30 cellular contexts compared by ENCODE assay signal in genomic region chr1:24344090-24344742, GRCh38. TPM values are rescaled to one million over a fixed set of nuclear protein-coding genes. Genes with fewer than 3 reads are reported as not detected.
DNase-seq lines count a peak whose midpoint lies in the region; ATAC-seq and TF ChIP-seq lines count a peak whose summit lies in the region.
"Had no signal": no experiment of that assay in that cellular context is flagged by ENCODE, and none has a peak within 500 bp of the region (broad histone marks: within the 10 kb centered on the region; RNA-seq: fewer than 3 reads in every experiment).

No MANE protein-coding gene starts in this region.

- no peak overlapping the region for H3K27ac ChIP-seq in heart left ventricle
- H3K27ac ChIP-seq in smooth muscle cell (ENCODE audit: low read depth) = no peak overlapping the region
- no peak overlapping the region for H3K27ac ChIP-seq in Peyer's patch
- H3K27ac ChIP-seq in aorta (ENCODE audit: low read depth in 1 of 2, low read length in 2 of 2) = no peak overlapping the region
- H3K27ac ChIP-seq: left ventricle myocardium inferior, right lobe of liver, upper lobe of right lung had no signal

- peaks cover 6% of the 10 kb centered on the region for H3K27me3 Mint-ChIP-seq in activated T-helper 17 cell treated with anti-CD3 and anti-CD28 coated beads, Interleukin-2, amount 50 U/mL, for 72 hours
- H3K27me3 Mint-ChIP-seq in Caco-2 (ENCODE audit: insufficient read depth, unreplicated experiment) = no peaks in the 10 kb centered on the region

- CTCF ChIA-PET in Caco-2 (lab: Charles Lee) = no interaction called here

- H4K20me1 ChIP-seq in smooth muscle cell (ENCODE audit: low read depth) = no peaks in the 10 kb centered on the region

- H3K36me3 ChIP-seq in heart left ventricle (no peaks in the 10 kb centered on the region), mucosa of descending colon (ENCODE audit: low read depth) (no peaks in the 10 kb centered on the region), smooth muscle cell (ENCODE audit: low read depth) (no peaks in the 10 kb centered on the region), Peyer's patch (no peaks in the 10 kb centered on the region), Caco-2 (ENCODE audit: control insufficient read depth, insufficient read depth, low read length) (no peaks in the 10 kb centered on the region), aorta (ENCODE audit: control insufficient read depth in 1 of 2, insufficient read depth in 2 of 2, low read length in 1 of 2) (no peaks in the 10 kb centered on the region)
- H3K36me3 ChIP-seq: left ventricle myocardium inferior, right lobe of liver, upper lobe of right lung had no signal

- H2AFZ ChIP-seq in smooth muscle cell (ENCODE audit: low read depth) = no peak overlapping the region

- peaks cover 9% of the 10 kb centered on the region for H3F3A ChIP-seq in smooth muscle cell (ENCODE audit: low read depth)

- BruUV-seq in Caco-2 (replicated peaks; lab: Mats Ljungman, UMichigan) = no TSS peak

- DNase-seq in Right ventricle myocardium inferior (ENCODE audit: missing footprints) (peak; percentile 14), heart left ventricle (no peak), mucosa of descending colon (no peak), smooth muscle cell (lab: John Stamatoyannopoulos, UW; ENCODE audit: unreplicated experiment) (no peak), Peyer's patch (no peak), Caco-2 (no peak), aorta (no peak)
- DNase-seq: activated B cell treated with CpG ODN at 0.5 μM for 24 hours; activated CD4-positive, alpha-beta T cell treated with anti-CD3 and anti-CD28 coated beads, Interleukin-2, amount 10 ng/mL, durations not matched to agents 7 days and 5 days; activated T-cell treated with anti-CD3 and anti-CD28 coated beads, Interleukin-2, amount 50 U/mL, for 48 hours; Calu3; central memory CD4-positive, alpha-beta T cell; DND-41; islet precursor cell; Karpas-422; left ventricle myocardium inferior; mesendoderm; NCI-H1436 treated with DMSO at 0.1 percent for 48 hours; NCI-H446 treated with DMSO at 0.1 percent for 48 hours; NCI-H774; right lobe of liver; RPMI8226; stimulated activated CD4-positive, alpha-beta T cell treated with anti-CD3 and anti-CD28 coated beads, Interleukin-4, amount 100 ng/mL, for 24 hours; T-cell; upper lobe of right lung had no signal

- H3K36me3 Mint-ChIP-seq in activated T-helper 17 cell treated with anti-CD3 and anti-CD28 coated beads, Interleukin-2, amount 50 U/mL, for 72 hours (ENCODE audit: low read depth) = no peaks in the 10 kb centered on the region
- H3K36me3 Mint-ChIP-seq in Caco-2 (ENCODE audit: insufficient read depth, unreplicated experiment) = no peaks in the 10 kb centered on the region
- H3K36me3 Mint-ChIP-seq: T-cell had no signal

- no peak for TF ChIP-seq POLR2A in heart left ventricle (IDR thresholded peaks at IDR 0.05)
- TF ChIP-seq POLR2A in Peyer's patch (IDR thresholded peaks at IDR 0.05) = no peak

- no peak overlapping the region for H3K4me3 ChIP-seq in heart left ventricle
- H3K4me3 ChIP-seq in mucosa of descending colon = no peak overlapping the region
- no peak overlapping the region for H3K4me3 ChIP-seq in smooth muscle cell
- no peak overlapping the region for H3K4me3 ChIP-seq in Peyer's patch
- H3K4me3 ChIP-seq in Caco-2 (ENCODE audit: low read depth, low read length) = no peak overlapping the region
- H3K4me3 ChIP-seq in aorta (ENCODE audit: low read length in 2 of 2) = no peak overlapping the region
- H3K4me3 ChIP-seq: left ventricle myocardium inferior, right lobe of liver, upper lobe of right lung had no signal

- POLR2A ChIA-PET in Caco-2 (lab: Charles Lee) = no interaction called here

- 85 to 88% (median 86%) methylated on average over 6 to 8 of the region's 8 CpGs for WGBS in heart left ventricle, 4 donors
- WGBS in smooth muscle cell (ENCODE audit: low lambda C conversion rate) = 91% methylated on average over 8 of the region's 8 CpGs
- 86 to 91% methylated on average over 8 of the region's 8 CpGs for WGBS in aorta, 2 donors

- TF ChIP-seq CTCF in heart left ventricle (IDR thresholded peaks at IDR 0.05) (no peak), mucosa of descending colon (IDR thresholded peaks at IDR 0.05) (no peak), smooth muscle cell (IDR thresholded peaks at IDR 0.05; ENCODE audit: borderline replicate concordance, insufficient read depth, poor library complexity, severe bottlenecking) (no peak), Peyer's patch (IDR thresholded peaks at IDR 0.05) (no peak), Caco-2 (IDR thresholded peaks at IDR 0.05; ENCODE audit: insufficient read depth in 1 of 2, low read depth in 1 of 2, low read length in 1 of 2, severe bottlenecking in 1 of 2, unreplicated experiment in 1 of 2) (no peak)

- no peak overlapping the region for H3K4me3 Mint-ChIP-seq in activated T-helper 17 cell treated with anti-CD3 and anti-CD28 coated beads, Interleukin-2, amount 50 U/mL, for 72 hours
- H3K4me3 Mint-ChIP-seq in Caco-2 (ENCODE audit: unreplicated experiment) = no peak overlapping the region
- H3K4me3 Mint-ChIP-seq: activated B cell treated with CpG ODN at 0.5 μM for 24 hours; activated CD4-positive, alpha-beta T cell treated with anti-CD3 and anti-CD28 coated beads, Interleukin-2, amount 10 ng/mL, durations not matched to agents 7 days and 5 days; dendritic cell treated with granulocyte-macrophage colony-stimulating factor and Interleukin-4, amounts not matched to agents 40 ng/mL and 50 ng/mL, for 4 days; T-cell had no signal

- H3K27me3 ChIP-seq in heart left ventricle (no peaks in the 10 kb centered on the region), smooth muscle cell (ENCODE audit: low read depth) (no peaks in the 10 kb centered on the region), Peyer's patch (no peaks in the 10 kb centered on the region), Caco-2 (replicated peaks; ENCODE audit: control insufficient read depth, insufficient read depth, low read length) (no peaks in the 10 kb centered on the region), aorta (ENCODE audit: control insufficient read depth in 1 of 2, insufficient read depth in 2 of 2, low read length in 1 of 2) (no peaks in the 10 kb centered on the region)
- H3K27me3 ChIP-seq: right lobe of liver, upper lobe of right lung had no signal

- H3K9ac ChIP-seq in smooth muscle cell (ENCODE audit: low read depth) = no peak overlapping the region

- H3K9me3 Mint-ChIP-seq in activated T-helper 17 cell treated with anti-CD3 and anti-CD28 coated beads, Interleukin-2, amount 50 U/mL, for 72 hours = no peaks in the 10 kb centered on the region
- H3K9me3 Mint-ChIP-seq in Caco-2 (ENCODE audit: unreplicated experiment) = no peaks in the 10 kb centered on the region
- H3K9me3 Mint-ChIP-seq: activated B cell treated with CpG ODN at 0.5 μM for 24 hours; activated CD4-positive, alpha-beta T cell treated with anti-CD3 and anti-CD28 coated beads, Interleukin-2, amount 10 ng/mL, durations not matched to agents 7 days and 5 days; dendritic cell treated with granulocyte-macrophage colony-stimulating factor and Interleukin-4, amounts not matched to agents 40 ng/mL and 50 ng/mL, for 4 days; T-cell had no signal

- H3K27ac Mint-ChIP-seq in activated T-helper 17 cell treated with anti-CD3 and anti-CD28 coated beads, Interleukin-2, amount 50 U/mL, for 72 hours = no peak overlapping the region
- H3K27ac Mint-ChIP-seq in Caco-2 (ENCODE audit: unreplicated experiment) = no peak overlapping the region
- H3K27ac Mint-ChIP-seq: activated B cell treated with CpG ODN at 0.5 μM for 24 hours; activated CD4-positive, alpha-beta T cell treated with anti-CD3 and anti-CD28 coated beads, Interleukin-2, amount 10 ng/mL, durations not matched to agents 7 days and 5 days; dendritic cell treated with granulocyte-macrophage colony-stimulating factor and Interleukin-4, amounts not matched to agents 40 ng/mL and 50 ng/mL, for 4 days; T-cell had no signal

- no peaks in the 10 kb centered on the region for H3K4me1 Mint-ChIP-seq in activated T-helper 17 cell treated with anti-CD3 and anti-CD28 coated beads, Interleukin-2, amount 50 U/mL, for 72 hours
- H3K4me1 Mint-ChIP-seq in Caco-2 (ENCODE audit: low read depth, unreplicated experiment) = no peaks in the 10 kb centered on the region
- H3K4me1 Mint-ChIP-seq: activated B cell treated with CpG ODN at 0.5 μM for 24 hours; activated CD4-positive, alpha-beta T cell treated with anti-CD3 and anti-CD28 coated beads, Interleukin-2, amount 10 ng/mL, durations not matched to agents 7 days and 5 days had no signal

- intact Hi-C loops in Right ventricle myocardium inferior (cut with DNase I) = no loop called here
- intact Hi-C loops in heart left ventricle (cut with DNase I) = no loop called here
- intact Hi-C loops in mucosa of descending colon (cut with DNase I, micrococcal nuclease) = no loop called here
- intact Hi-C loops in Caco-2 (cut with micrococcal nuclease; ENCODE audit: unreplicated experiment) = no loop called here
- intact Hi-C loops in aorta (cut with DNase I) = no loop called here

- no peak for ATAC-seq in Right ventricle myocardium inferior
- ATAC-seq in heart left ventricle = no peak
- ATAC-seq in activated T-helper 17 cell treated with anti-CD3 and anti-CD28 coated beads, Interleukin-2, amount 50 U/mL, for 72 hours (replicated peaks) = peak; percentile 32
- peak; percentile 8 for ATAC-seq in mucosa of descending colon
- no peak for ATAC-seq in aorta (ENCODE audit: low FRiP score)
- ATAC-seq: HepG2, T-cell, upper lobe of right lung had no signal

- no peaks in the 10 kb centered on the region for H3K9me3 ChIP-seq in heart left ventricle
- H3K9me3 ChIP-seq in mucosa of descending colon = no peaks in the 10 kb centered on the region
- no peaks in the 10 kb centered on the region for H3K9me3 ChIP-seq in smooth muscle cell (replicated peaks; ENCODE audit: low read depth)
- H3K9me3 ChIP-seq in Peyer's patch = no peaks in the 10 kb centered on the region
- H3K9me3 ChIP-seq in Caco-2 = no peaks in the 10 kb centered on the region
- H3K9me3 ChIP-seq in aorta (ENCODE audit: control insufficient read depth, low read length) = no peaks in the 10 kb centered on the region
- H3K9me3 ChIP-seq: left ventricle myocardium inferior, right lobe of liver, upper lobe of right lung had no signal

- H3K4me2 ChIP-seq in smooth muscle cell = no peak overlapping the region

- H3K79me2 ChIP-seq in smooth muscle cell (ENCODE audit: low read depth) = no peaks in the 10 kb centered on the region

- H3K4me1 ChIP-seq in heart left ventricle (no peaks in the 10 kb centered on the region), mucosa of descending colon (ENCODE audit: low read depth) (no peaks in the 10 kb centered on the region), smooth muscle cell (ENCODE audit: low read depth) (peaks cover 5% of the 10 kb centered on the region), Peyer's patch (no peaks in the 10 kb centered on the region), Caco-2 (no peaks in the 10 kb centered on the region), aorta (ENCODE audit: control insufficient read depth in 1 of 2, insufficient read depth in 2 of 2, low read length in 2 of 2) (no peaks in the 10 kb centered on the region)
- H3K4me1 ChIP-seq: left ventricle myocardium inferior, right lobe of liver, upper lobe of right lung had no signal

RNA-seq across cellular contexts. Expression of gene GRHL3, which starts 25.1 kb away (rescaled TPM):
- not detected for total RNA-seq in Right ventricle myocardium inferior
- total RNA-seq in heart left ventricle = under 1 TPM in 1 of 9 donors, not detected in 8; 0.61 TPM
- polyA plus RNA-seq in heart left ventricle = under 1 TPM in 1 of 2 donors, not detected in 1; 0.03 TPM
- total RNA-seq in activated T-helper 17 cell treated with anti-CD3 and anti-CD28 coated beads, Interleukin-2, amount 50 U/mL, for 72 hours = not detected
- total RNA-seq in mucosa of descending colon = under 1 TPM in 1 of 3 donors, not detected in 2; 0.65 TPM
- 5.6 and 10.5 TPM in 2 replicates for total RNA-seq in smooth muscle cell
- polyA plus RNA-seq in smooth muscle cell = 0.87 and 4.9 TPM in 2 replicates
- total RNA-seq in Peyer's patch = 1 to 10 TPM in 1 of 4 donors, under 1 TPM in 2, not detected in 1; 0.35 to 1.1 (median 0.66) TPM
- 2.3 and 2.7 TPM in 2 replicates for total RNA-seq in Caco-2 (2022)
- total RNA-seq in aorta = not detected
- under 1 TPM in 1 of 2 donors, not detected in 1; 0.08 TPM for polyA plus RNA-seq in aorta
- total RNA-seq: activated CD4-positive, alpha-beta T cell treated with anti-CD3 and anti-CD28 coated beads, Interleukin-2, amount 10 ng/mL, durations not matched to agents 7 days and 5 days; fibroblast of villous mesenchyme; HepG2; left ventricle myocardium inferior; SK-MEL-5; T-cell had no signal
- polyA plus RNA-seq: HepG2 had no signal

Comparison
In these comparisons a context has a peak if more than half of its experiments do, and no peak if none do; other contexts are left out.
1. ATAC-seq: peak in activated T-helper 17 cell treated with anti-CD3 and anti-CD28 coated beads, Interleukin-2, amount 50 U/mL, for 72 hours (single experiment) and mucosa of descending colon (single experiment); none in Right ventricle myocardium inferior (single experiment), heart left ventricle (0 of 4) and aorta (single experiment).